17 cellular contexts compared by ENCODE assay signal in genomic region chr1:2970311-2971145, GRCh38. TPM values are rescaled to one million over a fixed set of nuclear protein-coding genes. Genes with fewer than 3 reads are reported as not detected.
"Had no signal": no experiment of that assay in that cellular context is flagged by ENCODE, and none has a peak within 500 bp of the region (broad histone marks: within the 10 kb centered on the region; RNA-seq: fewer than 3 reads in every experiment).

No MANE protein-coding gene starts in this region.

- H3K4me1 Mint-ChIP-seq: activated naive CD4-positive, alpha-beta T cell treated with anti-CD3 and anti-CD28 coated beads, Interleukin-2, amount 50 U/mL, for 24 hours had no signal

- H3K27ac ChIP-seq: SJSA1 had no signal

- ATAC-seq: activated CD8-positive, alpha-beta memory T cell treated with anti-CD3 and anti-CD28 coated beads, Interleukin-2, amount 10 ng/mL, durations not matched to agents 7 days and 5 days; body of pancreas; left colon; natural killer cell treated with Interleukin-12 subunit alpha and Interleukin-12 subunit beta and Interleukin-15 and Interleukin-18, amount 100 ng/mL, for 72 hours had no signal

- H3K4me1 ChIP-seq: SJSA1 had no signal

- H3K27ac Mint-ChIP-seq: activated CD8-positive, alpha-beta memory T cell treated with anti-CD3 and anti-CD28 coated beads, Interleukin-2, amount 10 ng/mL, durations not matched to agents 7 days and 5 days; activated naive CD4-positive, alpha-beta T cell treated with anti-CD3 and anti-CD28 coated beads, Interleukin-2, amount 50 U/mL, for 24 hours; natural killer cell treated with Interleukin-12 subunit alpha and Interleukin-12 subunit beta and Interleukin-15 and Interleukin-18, amount 100 ng/mL, for 72 hours; T-helper 2 cell treated with Interferon-gamma antibody and Interleukin-4, amounts not matched to agents 5 μg/mL and 100 μg/mL, for 36 hours; type B pancreatic cell had no signal

- H3K9me3 ChIP-seq: body of pancreas, SJSA1 had no signal

- DNase-seq: activated CD4-positive, alpha-beta T cell treated with anti-CD3 and anti-CD28 coated beads for 1 hour; activated CD4-positive, alpha-beta T cell treated with anti-CD3 and anti-CD28 coated beads, Interleukin-2, amount 50 U/mL, for 48 hours; activated CD8-positive, alpha-beta memory T cell treated with anti-CD3 and anti-CD28 coated beads, Interleukin-2, amount 10 ng/mL, durations not matched to agents 7 days and 5 days; body of pancreas; hippocampal formation; mammary epithelial cell; SW 1271 had no signal

- H3K9me3 Mint-ChIP-seq: activated naive CD4-positive, alpha-beta T cell treated with anti-CD3 and anti-CD28 coated beads, Interleukin-2, amount 50 U/mL, for 24 hours; natural killer cell treated with Interleukin-12 subunit alpha and Interleukin-12 subunit beta and Interleukin-15 and Interleukin-18, amount 100 ng/mL, for 72 hours; T-helper 2 cell treated with Interferon-gamma antibody and Interleukin-4, amounts not matched to agents 5 μg/mL and 100 μg/mL, for 36 hours; type B pancreatic cell had no signal

- H3K4me3 ChIP-seq: body of pancreas, SJSA1 had no signal

- H3K36me3 ChIP-seq: SJSA1 had no signal

- H3K27me3 Mint-ChIP-seq: activated CD8-positive, alpha-beta memory T cell treated with anti-CD3 and anti-CD28 coated beads, Interleukin-2, amount 10 ng/mL, durations not matched to agents 7 days and 5 days; natural killer cell treated with Interleukin-12 subunit alpha and Interleukin-12 subunit beta and Interleukin-15 and Interleukin-18, amount 100 ng/mL, for 72 hours; type B pancreatic cell had no signal

- H3K27me3 ChIP-seq: body of pancreas, SJSA1 had no signal

- H3K36me3 Mint-ChIP-seq: activated CD8-positive, alpha-beta memory T cell treated with anti-CD3 and anti-CD28 coated beads, Interleukin-2, amount 10 ng/mL, durations not matched to agents 7 days and 5 days; activated naive CD4-positive, alpha-beta T cell treated with anti-CD3 and anti-CD28 coated beads, Interleukin-2, amount 50 U/mL, for 24 hours; natural killer cell treated with Interleukin-12 subunit alpha and Interleukin-12 subunit beta and Interleukin-15 and Interleukin-18, amount 100 ng/mL, for 72 hours; type B pancreatic cell had no signal

- H3K4me3 Mint-ChIP-seq: activated CD8-positive, alpha-beta memory T cell treated with anti-CD3 and anti-CD28 coated beads, Interleukin-2, amount 10 ng/mL, durations not matched to agents 7 days and 5 days; activated naive CD4-positive, alpha-beta T cell treated with anti-CD3 and anti-CD28 coated beads, Interleukin-2, amount 50 U/mL, for 24 hours; natural killer cell treated with Interleukin-12 subunit alpha and Interleukin-12 subunit beta and Interleukin-15 and Interleukin-18, amount 100 ng/mL, for 72 hours; T-helper 2 cell treated with Interferon-gamma antibody and Interleukin-4, amounts not matched to agents 5 μg/mL and 100 μg/mL, for 36 hours; type B pancreatic cell had no signal

RNA-seq across cellular contexts. Expression of gene ACTRT2, which starts 50.7 kb away (rescaled TPM):
- total RNA-seq: activated CD8-positive, alpha-beta memory T cell treated with anti-CD3 and anti-CD28 coated beads, Interleukin-2, amount 10 ng/mL, durations not matched to agents 7 days and 5 days; body of pancreas; dermis microvascular lymphatic vessel endothelial cell; left colon; mammary epithelial cell; natural killer cell treated with Interleukin-12 subunit alpha and Interleukin-12 subunit beta and Interleukin-15 and Interleukin-18, amount 100 ng/mL, for 72 hours; omental fat pad; pulmonary artery endothelial cell; SJSA1; skeletal muscle tissue had no signal
